In the genomic region with DNA sequence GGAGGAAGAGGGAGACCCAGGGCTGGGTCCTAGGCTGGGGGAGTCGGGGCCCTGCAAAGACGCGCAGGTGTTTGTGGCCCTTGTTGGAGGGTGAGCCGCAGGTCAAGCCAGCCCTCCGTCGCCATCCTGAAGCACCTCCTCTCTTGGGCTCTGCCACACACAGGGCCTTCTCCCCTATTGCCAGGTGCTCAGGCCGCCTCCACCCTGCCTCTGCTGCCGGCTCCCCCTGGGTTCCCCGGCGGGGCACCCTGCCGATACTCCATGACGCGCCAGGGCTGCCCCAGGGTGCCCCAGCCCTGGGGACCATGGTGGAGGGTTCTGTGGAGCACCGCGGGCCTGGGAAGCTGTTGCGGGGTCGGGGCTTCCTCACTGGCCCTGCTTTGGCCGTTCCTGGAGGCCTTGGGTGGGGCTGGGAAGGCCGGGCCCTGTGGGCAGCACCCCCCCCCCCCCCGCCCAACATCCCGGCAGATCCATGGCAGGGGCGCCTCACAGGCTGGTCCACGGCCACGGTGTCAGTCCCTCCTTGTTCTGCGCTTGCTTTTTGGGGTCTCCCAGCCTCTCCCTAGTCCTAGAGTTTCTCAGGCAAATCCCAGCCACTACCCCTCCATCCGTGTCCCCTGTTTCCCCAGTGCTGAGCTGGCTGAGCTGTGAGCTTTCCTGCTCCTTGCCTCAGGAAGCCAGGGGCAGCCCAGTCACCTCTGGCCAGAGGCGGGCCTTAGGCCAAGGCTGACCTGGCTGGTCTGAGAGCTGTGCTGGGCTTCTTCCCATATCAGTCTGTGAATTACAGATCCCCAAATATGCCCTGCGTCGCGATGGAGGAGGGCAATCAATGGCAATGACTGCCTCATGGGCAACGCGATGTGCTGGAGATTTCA, we compare ENCODE assay signal across 10 cellular contexts. TPM values are rescaled to one million over a fixed set of nuclear protein-coding genes. Genes with fewer than 3 reads are reported as not detected.
DNase-seq lines count a peak whose midpoint lies in the region; ATAC-seq and TF ChIP-seq lines count a peak whose summit lies in the region.
"Had no signal": no experiment of that assay in that cellular context is flagged by ENCODE, and none has a peak within 500 bp of the region (broad histone marks: within the 10 kb centered on the region; RNA-seq: fewer than 3 reads in every experiment).

No MANE protein-coding gene starts in this region.

- no peak overlapping the region for H3K27ac ChIP-seq in iPS-20b (ENCODE audit: low read length)
- H3K27ac ChIP-seq in stomach, result peak overlapping the region in 4 of 5 donors; percentile 20 to 77 (median 71)

- WGBS in stomach, 5 donors, result 78 to 90% (median 83%) methylated on average over 16 to 32 of the region's 32 CpGs

- H3K36me3 ChIP-seq in iPS-20b (ENCODE audit: insufficient read depth, low read depth, low read length) (no peaks in the 10 kb centered on the region), stomach (no peaks in the 10 kb centered on the region)

- 0 out of 2 replicates have a peak overlapping the region, but pooled peaks have one; percentile 51 for H3K9ac ChIP-seq in iPS-20b (ENCODE audit: low read depth, low read length)

- H3K4me1 ChIP-seq in iPS-20b (ENCODE audit: insufficient read depth, low read length), result peaks cover 7% of the 10 kb centered on the region; the same call in 1 of the 2 replicates
- H3K4me1 ChIP-seq in stomach, result peaks cover 25 to 63% (median 37%) of the 10 kb centered on the region in 4 donors

- TF ChIP-seq EP300 in stomach (IDR thresholded peaks at IDR 0.05), result no peak

- peak overlapping the region; percentile 86 for H3K4me3 Mint-ChIP-seq in activated CD4-positive, alpha-beta T cell treated with anti-CD3 and anti-CD28 coated beads, Interleukin-2, amount 10 ng/mL, durations not matched to agents 24 days and 14 days
- H3K4me3 Mint-ChIP-seq in activated CD8-positive, alpha-beta T cell treated with anti-CD3 and anti-CD28 coated beads for 36 hours, result peak overlapping the region; percentile 93

- peaks cover 31% of the 10 kb centered on the region for H3K27me3 ChIP-seq in iPS-20b (ENCODE audit: insufficient read depth, low read length)
- H3K27me3 ChIP-seq in stomach, result peaks cover 0 to 35% (median 12%) of the 10 kb centered on the region in 3 donors

- POLR2A ChIA-PET in activated CD8-positive, alpha-beta T cell treated with anti-CD3 and anti-CD28 coated beads for 36 hours (lab: Charles Lee), result interaction anchor here (1.0 to 1.7 kb wide), 6 partner anchors 9 to 97 kb away, joined by 3 to 12 read pairs (median 4); no protein-coding TSS in a partner anchor

- CTCF ChIA-PET in activated CD8-positive, alpha-beta T cell treated with anti-CD3 and anti-CD28 coated beads for 36 hours (lab: Charles Lee), result interaction anchor here (0.7 to 4.4 kb wide), 17 partner anchors 9 to 103 kb away, joined by 3 to 51 read pairs (median 4); no protein-coding TSS in a partner anchor

- peaks cover 9% of the 10 kb centered on the region for H3K36me3 Mint-ChIP-seq in activated CD4-positive, alpha-beta T cell treated with anti-CD3 and anti-CD28 coated beads, Interleukin-2, amount 10 ng/mL, durations not matched to agents 24 days and 14 days (ENCODE audit: low read depth)
- H3K36me3 Mint-ChIP-seq in activated CD8-positive, alpha-beta T cell treated with anti-CD3 and anti-CD28 coated beads for 36 hours (ENCODE audit: low read depth), result peaks cover 11% of the 10 kb centered on the region

- no peak for ATAC-seq in activated CD8-positive, alpha-beta T cell treated with anti-CD3 and anti-CD28 coated beads for 36 hours
- ATAC-seq in GM21447 (IDR thresholded peaks at IDR 0.05; ENCODE audit: unreplicated experiment), result no peak

- no peak for DNase-seq in activated CD4-positive, alpha-beta T cell treated with anti-CD3 and anti-CD28 coated beads, Interleukin-2, amount 10 ng/mL, durations not matched to agents 24 days and 14 days
- DNase-seq in activated CD4-positive, alpha-beta T cell treated with anti-CD3 and anti-CD28 coated beads for 1 hour, result no peak
- DNase-seq in activated CD8-positive, alpha-beta T cell treated with anti-CD3 and anti-CD28 coated beads for 36 hours, result no peak
- DNase-seq in stomach (no peak), glomerular visceral epithelial cell (ENCODE audit: extremely low spot score) (no peak), COR-L47 (lab: John Stamatoyannopoulos, UW) (no peak)
- DNase-seq: amniotic stem cell, NCI-H2227 treated with DMSO at 0.1 percent for 48 hours had no signal

- intact Hi-C loops in activated CD4-positive, alpha-beta T cell treated with anti-CD3 and anti-CD28 coated beads, Interleukin-2, amount 10 ng/mL, durations not matched to agents 24 days and 14 days (cut with micrococcal nuclease), result loop anchor here (1.0 to 5.0 kb wide), 4 partner anchors 9 to 153 kb away; partner anchors contain the start of gene SPECC1L
- intact Hi-C loops in activated CD8-positive, alpha-beta T cell treated with anti-CD3 and anti-CD28 coated beads for 36 hours (cut with micrococcal nuclease), result loop anchor here (5.0 kb wide), 2 partner anchors 77 to 97 kb away; no protein-coding TSS in a partner anchor
- intact Hi-C loops in stomach (cut with DNase I; ENCODE audit: low total_unique reads), result loop anchor here (5.0 kb wide), 1 partner anchor 77 kb away; no protein-coding TSS in a partner anchor

- no peak for TF ChIP-seq POLR2A in stomach (IDR thresholded peaks at IDR 0.05)

- no peaks in the 10 kb centered on the region for H3K9me3 ChIP-seq in iPS-20b (ENCODE audit: insufficient read depth, low read depth, low read length)
- no peaks in the 10 kb centered on the region for H3K9me3 ChIP-seq in stomach

- peaks cover 4% of the 10 kb centered on the region for H3K27me3 Mint-ChIP-seq in activated CD4-positive, alpha-beta T cell treated with anti-CD3 and anti-CD28 coated beads, Interleukin-2, amount 10 ng/mL, durations not matched to agents 24 days and 14 days
- H3K27me3 Mint-ChIP-seq in activated CD8-positive, alpha-beta T cell treated with anti-CD3 and anti-CD28 coated beads for 36 hours, result peaks cover 3% of the 10 kb centered on the region

- H3K9me3 Mint-ChIP-seq in activated CD4-positive, alpha-beta T cell treated with anti-CD3 and anti-CD28 coated beads, Interleukin-2, amount 10 ng/mL, durations not matched to agents 24 days and 14 days, result no peaks in the 10 kb centered on the region
- no peaks in the 10 kb centered on the region for H3K9me3 Mint-ChIP-seq in activated CD8-positive, alpha-beta T cell treated with anti-CD3 and anti-CD28 coated beads for 36 hours

- peak overlapping the region; percentile 72 for H3K27ac Mint-ChIP-seq in activated CD4-positive, alpha-beta T cell treated with anti-CD3 and anti-CD28 coated beads, Interleukin-2, amount 10 ng/mL, durations not matched to agents 24 days and 14 days
- H3K27ac Mint-ChIP-seq in activated CD8-positive, alpha-beta T cell treated with anti-CD3 and anti-CD28 coated beads for 36 hours, result peak overlapping the region; percentile 98

- TF ChIP-seq CTCF in activated CD8-positive, alpha-beta T cell treated with anti-CD3 and anti-CD28 coated beads for 36 hours (IDR thresholded peaks at IDR 0.05), result no peak
- TF ChIP-seq CTCF in stomach (IDR thresholded peaks at IDR 0.05), result no peak

- peaks cover 45% of the 10 kb centered on the region for H3K4me1 Mint-ChIP-seq in activated CD4-positive, alpha-beta T cell treated with anti-CD3 and anti-CD28 coated beads, Interleukin-2, amount 10 ng/mL, durations not matched to agents 24 days and 14 days
- H3K4me1 Mint-ChIP-seq in activated CD8-positive, alpha-beta T cell treated with anti-CD3 and anti-CD28 coated beads for 36 hours (ENCODE audit: low read depth), result peaks cover 34% of the 10 kb centered on the region

- H3K4me3 ChIP-seq in iPS-20b (ENCODE audit: low read length) (peak overlapping the region; percentile 60; the same call in 1 of the 2 replicates), stomach (peak overlapping the region; percentile 59 to 73 (median 60))

RNA-seq across cellular contexts. Expression of gene ADORA2A, which starts 2.3 kb away (rescaled TPM):
- 34.9 and 36.2 TPM in 2 replicates for total RNA-seq in activated CD4-positive, alpha-beta T cell treated with anti-CD3 and anti-CD28 coated beads, Interleukin-2, amount 10 ng/mL, durations not matched to agents 24 days and 14 days
- 10 to 100 TPM; 41.4 to 42.9 TPM for total RNA-seq in activated CD8-positive, alpha-beta T cell treated with anti-CD3 and anti-CD28 coated beads for 36 hours
- total RNA-seq in stomach, result 1 to 10 TPM in 3 of 5 donors, under 1 TPM in 1, not detected in 1; 0.58 to 7.1 (median 3.1) TPM
- 1 to 10 TPM; 1.4 to 2.9 (median 1.6) TPM for polyA plus RNA-seq in stomach
